Comparison of ENCODE assay signal across 8 cellular contexts in the genomic region with DNA sequence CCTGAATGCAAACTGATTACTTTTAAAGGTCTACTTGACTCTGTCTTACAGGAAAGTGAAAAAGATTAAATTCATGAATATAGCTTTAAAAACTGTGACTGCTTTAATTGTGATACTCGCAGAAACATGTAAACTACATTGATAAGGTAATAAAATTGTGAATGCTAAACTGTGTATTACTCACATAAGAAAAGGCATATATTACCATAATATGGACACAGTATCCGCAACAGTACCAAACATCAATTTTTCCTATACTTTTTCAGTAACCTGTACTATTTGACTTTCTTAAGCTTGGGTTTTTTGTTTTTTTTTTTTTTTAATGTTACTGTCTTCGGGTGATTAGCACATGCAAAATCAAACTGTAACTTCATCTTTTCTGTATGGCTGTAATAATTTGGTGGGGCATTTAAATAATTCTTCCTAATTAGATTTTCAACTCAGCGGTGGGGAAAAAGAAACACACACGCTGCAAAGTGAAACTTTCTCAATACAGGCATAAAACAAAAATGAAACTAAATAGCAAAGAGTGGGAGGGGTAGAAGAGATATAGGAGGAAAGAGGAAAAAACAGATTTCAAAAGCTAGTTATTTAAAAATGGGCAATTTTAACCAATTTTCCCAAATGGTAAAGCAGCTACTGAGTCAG. TPM values are rescaled to one million over a fixed set of nuclear protein-coding genes. Genes with fewer than 3 reads are reported as not detected.
DNase-seq lines count a peak whose midpoint lies in the region; ATAC-seq and TF ChIP-seq lines count a peak whose summit lies in the region.

No MANE protein-coding gene starts in this region.

- H3K27ac ChIP-seq in testis: peak overlapping the region; percentile 75 to 81
- no peak overlapping the region for H3K27ac ChIP-seq in SJCRH30

- CTCF ChIA-PET in WTC11 (lab: Charles Lee): interaction anchor here (0.6 kb wide), 1 partner anchor 10 kb away, joined by 3 read pairs; no protein-coding TSS in a partner anchor

- H3K4me3 ChIP-seq in GM08714 (ENCODE audit: low read length): peak overlapping the region; percentile 74
- H3K4me3 ChIP-seq in testis: peak overlapping the region; percentile 26 to 41
- H3K4me3 ChIP-seq in SJCRH30: no peak overlapping the region

- H3K4me1 Mint-ChIP-seq in T-helper 2 cell treated with Interferon-gamma antibody and Interleukin-4, amounts not matched to agents 5 μg/mL and 100 μg/mL, for 36 hours (ENCODE audit: low read depth): peaks cover 36% of the 10 kb centered on the region
- H3K4me1 Mint-ChIP-seq in WTC11: peaks cover 10% of the 10 kb centered on the region; the same call in 1 of the 2 replicates

- TF ChIP-seq POLR2A in testis (IDR thresholded peaks at IDR 0.05): no peak

- H3K27ac Mint-ChIP-seq in T-helper 2 cell treated with Interferon-gamma antibody and Interleukin-4, amounts not matched to agents 5 μg/mL and 100 μg/mL, for 36 hours: peak overlapping the region; percentile 88
- no peak overlapping the region for H3K27ac Mint-ChIP-seq in WTC11

- WGBS in testis, 2 donors: 11 to 16% methylated on average over 5 of the region's 5 CpGs

- POLR2A ChIA-PET in WTC11 (lab: Charles Lee): no interaction called here

- intact Hi-C loops in left ventricle myocardium superior (cut with micrococcal nuclease) (no loop called here), testis (cut with DNase I; ENCODE audit: low total_unique reads) (no loop called here)

- H3K9me3 Mint-ChIP-seq in T-helper 2 cell treated with Interferon-gamma antibody and Interleukin-4, amounts not matched to agents 5 μg/mL and 100 μg/mL, for 36 hours: no peaks in the 10 kb centered on the region
- no peaks in the 10 kb centered on the region for H3K9me3 Mint-ChIP-seq in WTC11

- H3K4me1 ChIP-seq in testis: peaks cover 21% of the 10 kb centered on the region
- H3K4me1 ChIP-seq in SJCRH30: no peaks in the 10 kb centered on the region; the same call in 1 of the 2 replicates

- DNase-seq in T-helper 2 cell treated with Interferon-gamma antibody and Interleukin-4, amounts not matched to agents 5 μg/mL and 100 μg/mL, for 36 hours (ENCODE audit: low spot score): no peak
- no peak for DNase-seq in left ventricle myocardium superior
- no peak for DNase-seq in testis
- DNase-seq in SJCRH30: no peak
- no peak for DNase-seq in GM19240 (ENCODE audit: insufficient read length, low spot score)
- DNase-seq in WTC11 (ENCODE audit: low spot score): no peak

- H3K4me3 Mint-ChIP-seq in T-helper 2 cell treated with Interferon-gamma antibody and Interleukin-4, amounts not matched to agents 5 μg/mL and 100 μg/mL, for 36 hours: peak overlapping the region; percentile 88
- H3K4me3 Mint-ChIP-seq in WTC11: no peak overlapping the region

- ATAC-seq in HG02763 (IDR thresholded peaks at IDR 0.05; ENCODE audit: unreplicated experiment) (peak; percentile 27), left ventricle myocardium superior (peak; percentile 28), WTC11 (no peak)

- H3K9me3 ChIP-seq in testis (no peaks in the 10 kb centered on the region), SJCRH30 (replicated peaks) (no peaks in the 10 kb centered on the region)

- H3K27me3 ChIP-seq in testis (no peaks in the 10 kb centered on the region), SJCRH30 (no peaks in the 10 kb centered on the region)

- peaks cover 12% of the 10 kb centered on the region for H3K36me3 Mint-ChIP-seq in T-helper 2 cell treated with Interferon-gamma antibody and Interleukin-4, amounts not matched to agents 5 μg/mL and 100 μg/mL, for 36 hours (ENCODE audit: low read depth)
- no peaks in the 10 kb centered on the region for H3K36me3 Mint-ChIP-seq in WTC11

- TF ChIP-seq CTCF in testis (IDR thresholded peaks at IDR 0.05) (no peak), WTC11 (IDR thresholded peaks at IDR 0.05) (no peak)

- no peaks in the 10 kb centered on the region for H3K36me3 ChIP-seq in testis (ENCODE audit: low read depth, missing control alignments)
- H3K36me3 ChIP-seq in SJCRH30: peaks cover 4% of the 10 kb centered on the region; the same call in 1 of the 2 replicates

- H3K27me3 Mint-ChIP-seq in T-helper 2 cell treated with Interferon-gamma antibody and Interleukin-4, amounts not matched to agents 5 μg/mL and 100 μg/mL, for 36 hours (ENCODE audit: low read depth): no peaks in the 10 kb centered on the region
- no peaks in the 10 kb centered on the region for H3K27me3 Mint-ChIP-seq in WTC11 (ENCODE audit: low read depth)

TF ChIP-seq in WTC11, 78 proteins besides CTCF, POLR2A, EP300 and RAD21:
- TF ChIP-seq NR2C2 (CRISPR knock-in tag; IDR thresholded peaks at IDR 0.05) (no peak), FOXJ3 (CRISPR knock-in tag; IDR thresholded peaks at IDR 0.05; ENCODE audit: borderline replicate concordance) (no peak), EMX1 (CRISPR knock-in tag; IDR thresholded peaks at IDR 0.05) (no peak), JUN (CRISPR knock-in tag; IDR thresholded peaks at IDR 0.05) (no peak), RORB (CRISPR knock-in tag; IDR thresholded peaks at IDR 0.05) (no peak), SOX15 (CRISPR knock-in tag; IDR thresholded peaks at IDR 0.05) (no peak)
- TF ChIP-seq, protein P1, sequence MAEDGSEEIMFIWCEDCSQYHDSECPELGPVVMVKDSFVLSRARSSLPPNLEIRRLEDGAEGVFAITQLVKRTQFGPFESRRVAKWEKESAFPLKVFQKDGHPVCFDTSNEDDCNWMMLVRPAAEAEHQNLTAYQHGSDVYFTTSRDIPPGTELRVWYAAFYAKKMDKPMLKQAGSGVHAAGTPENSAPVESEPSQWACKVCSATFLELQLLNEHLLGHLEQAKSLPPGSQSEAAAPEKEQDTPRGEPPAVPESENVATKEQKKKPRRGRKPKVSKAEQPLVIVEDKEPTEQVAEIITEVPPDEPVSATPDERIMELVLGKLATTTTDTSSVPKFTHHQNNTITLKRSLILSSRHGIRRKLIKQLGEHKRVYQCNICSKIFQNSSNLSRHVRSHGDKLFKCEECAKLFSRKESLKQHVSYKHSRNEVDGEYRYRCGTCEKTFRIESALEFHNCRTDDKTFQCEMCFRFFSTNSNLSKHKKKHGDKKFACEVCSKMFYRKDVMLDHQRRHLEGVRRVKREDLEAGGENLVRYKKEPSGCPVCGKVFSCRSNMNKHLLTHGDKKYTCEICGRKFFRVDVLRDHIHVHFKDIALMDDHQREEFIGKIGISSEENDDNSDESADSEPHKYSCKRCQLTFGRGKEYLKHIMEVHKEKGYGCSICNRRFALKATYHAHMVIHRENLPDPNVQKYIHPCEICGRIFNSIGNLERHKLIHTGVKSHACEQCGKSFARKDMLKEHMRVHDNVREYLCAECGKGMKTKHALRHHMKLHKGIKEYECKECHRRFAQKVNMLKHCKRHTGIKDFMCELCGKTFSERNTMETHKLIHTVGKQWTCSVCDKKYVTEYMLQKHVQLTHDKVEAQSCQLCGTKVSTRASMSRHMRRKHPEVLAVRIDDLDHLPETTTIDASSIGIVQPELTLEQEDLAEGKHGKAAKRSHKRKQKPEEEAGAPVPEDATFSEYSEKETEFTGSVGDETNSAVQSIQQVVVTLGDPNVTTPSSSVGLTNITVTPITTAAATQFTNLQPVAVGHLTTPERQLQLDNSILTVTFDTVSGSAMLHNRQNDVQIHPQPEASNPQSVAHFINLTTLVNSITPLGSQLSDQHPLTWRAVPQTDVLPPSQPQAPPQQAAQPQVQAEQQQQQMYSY (CRISPR knock-in tag; IDR thresholded peaks at IDR 0.05): no peak

RNA-seq across cellular contexts. Expression of a gene that starts 23.2 kb away (rescaled TPM):
- total RNA-seq in left ventricle myocardium superior: 28.4 TPM
- 10 to 100 TPM; 19.5 to 23.8 TPM for total RNA-seq in testis
- 18.9 TPM for polyA plus RNA-seq in testis (ENCODE audit: insufficient read depth, low read depth, low replicate concordance)
- total RNA-seq in SJCRH30 (2014; rRNA removed; shearing (Covaris generic)): 42.9 and 45.1 TPM in 2 replicates
- total RNA-seq in WTC11 (2021): 15.0 to 18.6 TPM (median 15.9 TPM) in 3 replicates
